In genomic region chr19:54816251-54816650, GRCh38 we compare ENCODE assay signal across 9 cellular contexts. TPM values are rescaled to one million over a fixed set of nuclear protein-coding genes. Genes with fewer than 3 reads are reported as not detected.
"Had no signal": no experiment of that assay in that cellular context is flagged by ENCODE, and none has a peak within 500 bp of the region (broad histone marks: within the 10 kb centered on the region; RNA-seq: fewer than 3 reads in every experiment).

Gene KIR3DL1, plus strand, starts transcription at chr19:54816468.

RNA-seq across cellular contexts. Expression of gene KIR3DL1, which starts in this region (rescaled TPM):
- total RNA-seq: LHCN-M2, MCF 10A, NCI-H460, OCI-LY7, PC-9, Right ventricle myocardium inferior, RPMI7951, SJCRH30, SK-MEL-5 had no signal
